Comparison of ENCODE assay signal across 1 cellular context in the genomic region with DNA sequence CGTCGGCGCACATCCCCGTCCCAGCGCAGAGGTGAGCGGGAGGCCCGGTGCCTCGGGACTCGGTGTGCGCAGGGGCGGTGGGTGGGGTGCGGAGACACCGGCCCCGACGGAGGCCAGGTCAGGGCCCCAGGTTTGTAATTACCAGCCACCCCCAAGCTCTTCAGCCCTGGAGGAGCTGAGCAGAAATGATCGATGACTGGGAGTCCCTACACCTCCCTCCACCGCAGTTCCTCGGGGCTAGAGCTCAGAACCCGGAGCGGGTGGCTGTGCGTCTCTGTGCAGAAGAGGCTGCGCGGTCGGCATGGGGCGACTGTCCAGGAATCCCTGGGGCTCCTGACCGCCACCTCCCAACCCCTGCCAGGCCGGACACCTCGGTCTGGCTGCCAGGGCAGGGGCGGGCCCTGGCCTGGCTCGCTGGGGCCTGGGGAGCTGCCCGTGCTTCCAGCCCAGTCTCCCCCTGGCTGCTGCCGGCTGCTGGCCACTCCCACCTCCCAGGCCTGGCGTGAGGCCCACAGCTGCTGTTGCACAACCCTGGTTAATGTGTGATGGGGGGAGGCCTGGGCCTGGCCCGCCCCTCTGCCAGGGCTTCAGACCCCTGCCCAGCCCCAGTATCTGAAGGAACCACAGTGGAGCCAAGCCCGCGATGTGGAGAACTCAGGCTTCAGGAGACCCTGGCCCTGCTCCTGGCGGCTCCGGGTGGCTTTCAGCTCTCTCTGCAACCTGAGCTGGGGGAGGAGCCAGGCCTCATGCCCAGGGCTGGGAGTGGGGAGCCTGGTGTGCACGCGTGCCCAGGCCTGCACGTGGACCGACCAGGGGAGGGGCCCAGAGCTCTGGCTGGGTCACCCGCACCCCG.
A peak's percentile ranks its signal among the peaks of the same experiment; 100 is the strongest.
TF ChIP-seq lines count a peak whose summit lies in the region.

No MANE protein-coding gene starts in this region.

TF ChIP-seq in GM23338, 12 proteins besides CTCF, POLR2A, EP300 and RAD21:
- TF ChIP-seq CREB1 (CRISPR knock-in tag; IDR thresholded peaks at IDR 0.05; ENCODE audit: low read depth) (no peak), NANOG (IDR thresholded peaks at IDR 0.05; ENCODE audit: borderline replicate concordance) (no peak), ZNF114 (CRISPR knock-in tag; IDR thresholded peaks at IDR 0.05) (no peak), ZNF331 (CRISPR knock-in tag; IDR thresholded peaks at IDR 0.05; ENCODE audit: low read depth) (no peak), EZH2 (IDR thresholded peaks at IDR 0.05; ENCODE audit: low read depth, unreplicated experiment) (no peak), STAT1 (IDR thresholded peaks at IDR 0.05; ENCODE audit: unreplicated experiment) (no peak), EZH2phosphoT487 (IDR thresholded peaks at IDR 0.05; ENCODE audit: unreplicated experiment) (no peak), POLR2AphosphoS5 (IDR thresholded peaks at IDR 0.05; ENCODE audit: low read depth) (peak; percentile 68)
- TF ChIP-seq, protein P1, sequence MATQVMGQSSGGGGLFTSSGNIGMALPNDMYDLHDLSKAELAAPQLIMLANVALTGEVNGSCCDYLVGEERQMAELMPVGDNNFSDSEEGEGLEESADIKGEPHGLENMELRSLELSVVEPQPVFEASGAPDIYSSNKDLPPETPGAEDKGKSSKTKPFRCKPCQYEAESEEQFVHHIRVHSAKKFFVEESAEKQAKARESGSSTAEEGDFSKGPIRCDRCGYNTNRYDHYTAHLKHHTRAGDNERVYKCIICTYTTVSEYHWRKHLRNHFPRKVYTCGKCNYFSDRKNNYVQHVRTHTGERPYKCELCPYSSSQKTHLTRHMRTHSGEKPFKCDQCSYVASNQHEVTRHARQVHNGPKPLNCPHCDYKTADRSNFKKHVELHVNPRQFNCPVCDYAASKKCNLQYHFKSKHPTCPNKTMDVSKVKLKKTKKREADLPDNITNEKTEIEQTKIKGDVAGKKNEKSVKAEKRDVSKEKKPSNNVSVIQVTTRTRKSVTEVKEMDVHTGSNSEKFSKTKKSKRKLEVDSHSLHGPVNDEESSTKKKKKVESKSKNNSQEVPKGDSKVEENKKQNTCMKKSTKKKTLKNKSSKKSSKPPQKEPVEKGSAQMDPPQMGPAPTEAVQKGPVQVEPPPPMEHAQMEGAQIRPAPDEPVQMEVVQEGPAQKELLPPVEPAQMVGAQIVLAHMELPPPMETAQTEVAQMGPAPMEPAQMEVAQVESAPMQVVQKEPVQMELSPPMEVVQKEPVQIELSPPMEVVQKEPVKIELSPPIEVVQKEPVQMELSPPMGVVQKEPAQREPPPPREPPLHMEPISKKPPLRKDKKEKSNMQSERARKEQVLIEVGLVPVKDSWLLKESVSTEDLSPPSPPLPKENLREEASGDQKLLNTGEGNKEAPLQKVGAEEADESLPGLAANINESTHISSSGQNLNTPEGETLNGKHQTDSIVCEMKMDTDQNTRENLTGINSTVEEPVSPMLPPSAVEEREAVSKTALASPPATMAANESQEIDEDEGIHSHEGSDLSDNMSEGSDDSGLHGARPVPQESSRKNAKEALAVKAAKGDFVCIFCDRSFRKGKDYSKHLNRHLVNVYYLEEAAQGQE (IDR thresholded peaks at IDR 0.05; ENCODE audit: unreplicated experiment), result no peak
